In the genomic region with DNA sequence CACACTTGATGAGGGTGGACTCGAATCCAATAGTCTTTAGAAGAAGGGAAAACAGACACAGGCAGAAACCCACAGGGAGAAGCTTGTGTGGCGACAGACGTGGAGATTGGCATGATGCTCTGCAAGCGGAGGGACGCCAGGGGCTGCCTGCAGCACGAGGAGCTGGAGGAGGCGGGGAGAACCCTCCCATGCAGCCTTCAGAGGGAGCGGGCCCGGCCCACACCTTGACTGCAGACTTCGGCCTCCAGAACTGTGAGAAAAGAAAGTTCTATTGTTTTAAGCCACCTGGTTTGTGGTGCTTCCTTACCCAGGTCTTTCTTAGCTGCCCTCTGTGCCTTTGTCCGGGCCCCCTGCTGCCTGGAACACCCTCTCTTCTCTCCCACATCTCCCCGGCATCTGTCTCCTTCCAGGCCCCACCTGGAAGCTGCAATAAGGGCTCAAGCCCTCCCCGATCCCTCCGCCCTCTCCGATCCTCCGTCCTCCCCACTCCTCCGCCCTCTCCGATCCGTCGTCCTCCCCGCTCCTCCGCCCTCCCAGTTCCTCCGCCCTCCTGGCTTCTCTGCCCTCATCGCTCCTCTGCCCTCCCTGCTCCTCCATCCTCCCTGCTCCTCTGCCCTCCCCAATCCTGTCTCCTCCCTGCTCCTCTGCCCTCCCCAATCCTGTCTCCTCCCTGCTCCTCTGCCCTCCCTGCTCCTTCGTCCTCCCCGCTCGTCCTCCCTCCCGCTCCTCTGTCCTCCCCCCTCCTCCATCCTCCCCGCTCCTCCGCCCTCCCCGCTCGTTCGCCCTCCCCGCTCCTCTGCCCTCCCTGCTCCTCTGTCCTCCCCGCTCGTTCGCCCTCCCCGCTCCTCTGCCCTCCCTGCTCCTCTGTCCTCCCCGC, we compare ENCODE assay signal across 20 cellular contexts. TPM values are rescaled to one million over a fixed set of nuclear protein-coding genes. Genes with fewer than 3 reads are reported as not detected.
DNase-seq lines count a peak whose midpoint lies in the region; ATAC-seq, FAIRE-seq and TF ChIP-seq lines count a peak whose summit lies in the region.
"Had no signal": no experiment of that assay in that cellular context is flagged by ENCODE, and none has a peak within 500 bp of the region (broad histone marks: within the 10 kb centered on the region; RNA-seq: fewer than 3 reads in every experiment).

No MANE protein-coding gene starts in this region.

- H3K36me3 ChIP-seq in H7 (replicated peaks; ENCODE audit: control insufficient read depth, insufficient read depth, low read length) (no peaks in the 10 kb centered on the region), spleen (no peaks in the 10 kb centered on the region)
- H3K36me3 ChIP-seq: BLaER1 treated with 17β-estradiol and CSF1 and Interleukin-3, amounts not matched to agents 10 nM and 100 nM; stomach; vagina had no signal

- no peak for FAIRE-seq in GM19239 (lab: Jason Lieb, UNC)
- FAIRE-seq: GM12878 had no signal

- no peaks in the 10 kb centered on the region for H3K36me3 Mint-ChIP-seq in brain
- H3K36me3 Mint-ChIP-seq in stimulated activated memory B cell treated with anti-CD40 and anti-IgM and Interleukin-4, amounts not matched to agents 10 μg/mL and 1 μg/mL and 100 μg/mL, for 72 hours: no peaks in the 10 kb centered on the region
- H3K36me3 Mint-ChIP-seq: activated naive CD8-positive, alpha-beta T cell treated with anti-CD3 and anti-CD28 coated beads for 36 hours; naive thymus-derived CD8-positive, alpha-beta T cell had no signal

- H3K4me1 Mint-ChIP-seq in brain: peaks cover 79% of the 10 kb centered on the region
- peaks cover 7% of the 10 kb centered on the region for H3K4me1 Mint-ChIP-seq in stimulated activated memory B cell treated with anti-CD40 and anti-IgM and Interleukin-4, amounts not matched to agents 10 μg/mL and 1 μg/mL and 100 μg/mL, for 72 hours
- H3K4me1 Mint-ChIP-seq: activated naive CD8-positive, alpha-beta T cell treated with anti-CD3 and anti-CD28 coated beads for 36 hours; naive thymus-derived CD8-positive, alpha-beta T cell had no signal

- peak; percentile 61 for DNase-seq in H7
- peak; percentile 66 to 69 for DNase-seq in left colon
- peak; percentile 59 for DNase-seq in spleen
- DNase-seq in NCI-H2171 treated with DMSO at 0.1 percent for 48 hours (lab: John Stamatoyannopoulos, UW): no peak
- no peak for DNase-seq in GM19239 (ENCODE audit: insufficient read length, low spot score)
- DNase-seq: activated CD4-positive, alpha-beta T cell treated with anti-CD3 and anti-CD28 coated beads for 4 hours; activated naive CD8-positive, alpha-beta T cell treated with anti-CD3 and anti-CD28 coated beads for 36 hours; DMS153; effector CD4-positive, alpha-beta T cell; H9; IMR-90; naive thymus-derived CD8-positive, alpha-beta T cell; NCI-H146; NCI-H82; stomach had no signal

- H3K4me1 ChIP-seq in spleen: no peaks in the 10 kb centered on the region

- H3K27ac Mint-ChIP-seq in brain: peak overlapping the region in 3 of 5 experiments; percentile 22 to 65 (median 50)
- no peak overlapping the region for H3K27ac Mint-ChIP-seq in stimulated activated memory B cell treated with anti-CD40 and anti-IgM and Interleukin-4, amounts not matched to agents 10 μg/mL and 1 μg/mL and 100 μg/mL, for 72 hours
- H3K27ac Mint-ChIP-seq: activated naive CD8-positive, alpha-beta T cell treated with anti-CD3 and anti-CD28 coated beads for 36 hours; H9; naive thymus-derived CD8-positive, alpha-beta T cell had no signal

- H3K4me3 ChIP-seq in H7 (ENCODE audit: insufficient read depth, low read depth, low read length) (no peak overlapping the region), spleen (no peak overlapping the region)
- H3K4me3 ChIP-seq: BLaER1 treated with 17β-estradiol and CSF1 and Interleukin-3, amounts not matched to agents 10 nM and 100 nM; GM12878; stomach; vagina had no signal

- 87 to 94% (median 91%) methylated on average over 38 to 39 of the region's 39 CpGs for WGBS in spleen, 5 donors

- H3K27me3 ChIP-seq in H7 (ENCODE audit: control insufficient read depth, insufficient read depth, low read length) (no peaks in the 10 kb centered on the region; the same call in 1 of the 2 replicates), spleen (replicated peaks in 1 of 7) (peaks cover 0 to 51% (median 5%) of the 10 kb centered on the region in 7 donors)
- H3K27me3 ChIP-seq: vagina had no signal

- no peaks in the 10 kb centered on the region for H3K9me3 ChIP-seq in spleen
- H3K9me3 ChIP-seq: BLaER1 treated with 17β-estradiol and CSF1 and Interleukin-3, amounts not matched to agents 10 nM and 100 nM; stomach; vagina had no signal

- no peak for TF ChIP-seq POLR2A in spleen (IDR thresholded peaks at IDR 0.05)

- peak; percentile 57 for ATAC-seq in left colon
- no peak for ATAC-seq in stimulated activated memory B cell treated with anti-CD40 and anti-IgM and Interleukin-4, amounts not matched to agents 10 μg/mL and 1 μg/mL and 100 μg/mL, for 72 hours
- ATAC-seq: GM12878; naive thymus-derived CD8-positive, alpha-beta T cell had no signal

- H3K9me3 Mint-ChIP-seq in brain: peaks cover 0 to 10% (median 0%) of the 10 kb centered on the region in 5 experiments
- no peaks in the 10 kb centered on the region for H3K9me3 Mint-ChIP-seq in stimulated activated memory B cell treated with anti-CD40 and anti-IgM and Interleukin-4, amounts not matched to agents 10 μg/mL and 1 μg/mL and 100 μg/mL, for 72 hours
- H3K9me3 Mint-ChIP-seq: activated naive CD8-positive, alpha-beta T cell treated with anti-CD3 and anti-CD28 coated beads for 36 hours; naive thymus-derived CD8-positive, alpha-beta T cell had no signal

- H3K27ac ChIP-seq in spleen: no peak overlapping the region
- H3K27ac ChIP-seq: BLaER1 treated with 17β-estradiol and CSF1 and Interleukin-3, amounts not matched to agents 10 nM and 100 nM; stomach; vagina had no signal

- no peak for TF ChIP-seq CTCF in brain (conservative IDR thresholded peaks at IDR 0.05)
- TF ChIP-seq CTCF in spleen (IDR thresholded peaks at IDR 0.05 in 8 of 11, conservative IDR thresholded peaks at IDR 0.05 in 3 of 11): no peak

- H3K4me3 Mint-ChIP-seq in brain: no peak overlapping the region
- H3K4me3 Mint-ChIP-seq in stimulated activated memory B cell treated with anti-CD40 and anti-IgM and Interleukin-4, amounts not matched to agents 10 μg/mL and 1 μg/mL and 100 μg/mL, for 72 hours: no peak overlapping the region
- H3K4me3 Mint-ChIP-seq: activated naive CD8-positive, alpha-beta T cell treated with anti-CD3 and anti-CD28 coated beads for 36 hours; H9; naive thymus-derived CD8-positive, alpha-beta T cell had no signal

- intact Hi-C loops in left colon (cut with DNase I, micrococcal nuclease): no loop called here
- intact Hi-C loops in spleen (cut with DNase I; ENCODE audit: low total_unique reads): no loop called here

- H3K27me3 Mint-ChIP-seq in brain: no peaks in the 10 kb centered on the region
- peaks cover 30% of the 10 kb centered on the region for H3K27me3 Mint-ChIP-seq in stimulated activated memory B cell treated with anti-CD40 and anti-IgM and Interleukin-4, amounts not matched to agents 10 μg/mL and 1 μg/mL and 100 μg/mL, for 72 hours

RNA-seq across cellular contexts. Expression of a gene that starts 17.5 kb away (rescaled TPM):
- 5.8 and 6.0 TPM in 2 replicates for total RNA-seq in H7 (2014; rRNA removed; shearing (Covaris generic))
- polyA plus RNA-seq in brain (ENCODE audit: insufficient read depth, low read depth, low replicate concordance): 12.1 TPM
- 10 to 100 TPM; 46.1 to 54.6 TPM for total RNA-seq in left colon
- total RNA-seq in spleen: 10 to 100 TPM; 25.6 to 50.9 (median 41.3) TPM
- 10 to 100 TPM; 15.8 to 31.4 (median 18.3) TPM for polyA plus RNA-seq in spleen

Comparison
In these comparisons a context has a peak if more than half of its experiments do, and no peak if none do; other contexts are left out.
1. DNase-seq: peak in H7 (single experiment), left colon (2 of 2) and spleen (single experiment); none in NCI-H2171 treated with DMSO at 0.1 percent for 48 hours (single experiment) and GM19239 (single experiment).